ENCODE assay signal across 8 cellular contexts in the genomic region with DNA sequence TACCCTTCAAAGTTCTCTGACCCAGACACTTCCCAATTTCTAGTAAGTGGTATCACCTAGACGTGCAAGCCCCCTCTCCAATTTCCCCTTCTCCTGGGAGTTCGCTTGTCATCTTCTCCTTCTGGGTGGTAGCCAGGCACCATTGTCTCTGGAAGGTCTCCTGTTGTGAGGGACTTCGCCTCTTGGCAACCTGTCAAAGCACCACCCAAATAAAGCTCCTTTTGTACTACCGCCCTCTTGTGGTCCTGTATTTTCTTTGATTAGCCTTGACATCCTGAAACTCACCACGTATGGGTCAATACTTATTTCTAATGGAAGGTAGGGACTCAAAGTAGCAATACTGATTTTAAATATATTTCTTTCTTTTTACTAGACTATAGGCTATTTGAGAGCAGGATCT. TPM values are rescaled to one million over a fixed set of nuclear protein-coding genes. Genes with fewer than 3 reads are reported as not detected.
DNase-seq lines count a peak whose midpoint lies in the region; ATAC-seq, FAIRE-seq and TF ChIP-seq lines count a peak whose summit lies in the region.

No MANE protein-coding gene starts in this region.

- peak; percentile 72 for ATAC-seq in GM18508 (IDR thresholded peaks at IDR 0.05; ENCODE audit: insufficient read depth, unreplicated experiment)
- peak; percentile 52 for ATAC-seq in HG02970 (IDR thresholded peaks at IDR 0.05; ENCODE audit: low FRiP score, unreplicated experiment)
- peak; percentile 50 for ATAC-seq in activated B cell treated with CpG ODN at 0.5 μM for 24 hours (ENCODE audit: low read depth)
- no peak for ATAC-seq in gastrocnemius medialis

- H3K9ac ChIP-seq in kidney (ENCODE audit: low read length in 2 of 2), result no peak overlapping the region

- TF ChIP-seq POLR2A in gastrocnemius medialis (IDR thresholded peaks at IDR 0.05), result no peak

- H3K4me1 Mint-ChIP-seq in activated B cell treated with CpG ODN at 0.5 μM for 24 hours, result peaks cover 3% of the 10 kb centered on the region

- POLR2A ChIA-PET in activated B cell treated with CpG ODN at 0.5 μM for 24 hours (lab: Charles Lee), result no interaction called here

- no peak for FAIRE-seq in kidney (lab: Jason Lieb, UNC)

- no peaks in the 10 kb centered on the region for H3K36me3 ChIP-seq in kidney (ENCODE audit: control insufficient read depth in 1 of 2, insufficient read depth in 2 of 2, low read length in 2 of 2)
- H3K36me3 ChIP-seq in gastrocnemius medialis, result no peaks in the 10 kb centered on the region

- H3K9me3 ChIP-seq in kidney (ENCODE audit: control insufficient read depth in 1 of 2, low read length in 2 of 2) (no peaks in the 10 kb centered on the region), gastrocnemius medialis (no peaks in the 10 kb centered on the region)

- peaks cover 14% of the 10 kb centered on the region for H3K27me3 Mint-ChIP-seq in activated B cell treated with CpG ODN at 0.5 μM for 24 hours

- no peak overlapping the region for H3K27ac ChIP-seq in kidney (ENCODE audit: low read depth in 2 of 2, low read length in 2 of 2)
- no peak overlapping the region for H3K27ac ChIP-seq in gastrocnemius medialis

- H3K27ac Mint-ChIP-seq in activated B cell treated with CpG ODN at 0.5 μM for 24 hours, result no peak overlapping the region

- no peak overlapping the region for H3K4me3 ChIP-seq in kidney (ENCODE audit: low read length in 2 of 2)
- no peak overlapping the region for H3K4me3 ChIP-seq in gastrocnemius medialis

- CTCF ChIA-PET in activated B cell treated with CpG ODN at 0.5 μM for 24 hours (lab: Charles Lee), result interaction anchor here (0.7 to 2.4 kb wide), 6 partner anchors 25 to 273 kb away, joined by 3 to 11 read pairs (median 4); no protein-coding TSS in a partner anchor

- peaks cover 4 to 11% (median 4%) of the 10 kb centered on the region in 3 donors for H3K27me3 ChIP-seq in gastrocnemius medialis

- DNase-seq in COLO829 (ENCODE audit: low spot score) (peak; percentile 33), NCI-H1930 (lab: John Stamatoyannopoulos, UW) (peak; percentile 12 to 30), activated B cell treated with CpG ODN at 0.5 μM for 24 hours (no peak), kidney (no peak), gastrocnemius medialis (no peak)
- DNase-seq in NK-92 treated with Interleukin-12 subunit alpha and Interleukin-12 subunit beta, amount 100 ng/mL, for 24 hours (lab: John Stamatoyannopoulos, UW), result no peak

- TF ChIP-seq CTCF in activated B cell treated with CpG ODN at 0.5 μM for 24 hours (IDR thresholded peaks at IDR 0.05) (no peak), kidney (IDR thresholded peaks at IDR 0.05; ENCODE audit: borderline replicate concordance, extremely low read depth, insufficient read depth) (peak; percentile 6), gastrocnemius medialis (IDR thresholded peaks at IDR 0.05 in 4 of 5, conservative IDR thresholded peaks at IDR 0.05 in 1 of 5) (no peak)

- intact Hi-C loops in activated B cell treated with CpG ODN at 0.5 μM for 24 hours (cut with micrococcal nuclease), result loop anchor here (1.0 kb wide), 3 partner anchors 31 to 272 kb away; no protein-coding TSS in a partner anchor
- intact Hi-C loops in kidney (cut with DNase I), result no loop called here
- intact Hi-C loops in gastrocnemius medialis (cut with DNase I; ENCODE audit: low total_unique reads), result no loop called here

- no peak overlapping the region for H3K4me3 Mint-ChIP-seq in activated B cell treated with CpG ODN at 0.5 μM for 24 hours

- H3K36me3 Mint-ChIP-seq in activated B cell treated with CpG ODN at 0.5 μM for 24 hours (ENCODE audit: low read depth), result no peaks in the 10 kb centered on the region

- H3K4me1 ChIP-seq in kidney (ENCODE audit: control insufficient read depth in 1 of 2, insufficient read depth in 1 of 2, low read depth in 1 of 2, low read length in 2 of 2) (no peaks in the 10 kb centered on the region), gastrocnemius medialis (no peaks in the 10 kb centered on the region)

- in situ Hi-C loops in gastrocnemius medialis (cut with MboI; ENCODE audit: low sequenced_read_pairs in 4 of 4), result no loop called here

- peaks cover 3% of the 10 kb centered on the region for H3K9me3 Mint-ChIP-seq in activated B cell treated with CpG ODN at 0.5 μM for 24 hours

RNA-seq across cellular contexts. Expression of gene GPC5, which starts 8.2 kb away (rescaled TPM):
- total RNA-seq in activated B cell treated with CpG ODN at 0.5 μM for 24 hours (0.24 and 0.46 TPM in 2 replicates), kidney (0.47 TPM), gastrocnemius medialis (not detected)
- 6.8 TPM for polyA plus RNA-seq in kidney (ENCODE audit: insufficient read depth, low read depth, low replicate concordance)

RNA-seq across cellular contexts. Expression of gene MIR17HG, which starts 59.1 kb away (rescaled TPM):
- total RNA-seq in activated B cell treated with CpG ODN at 0.5 μM for 24 hours (23.5 and 27.0 TPM in 2 replicates), kidney (5.7 TPM), gastrocnemius medialis (1 to 10 TPM in 1 of 4 donors, under 1 TPM in 1, not detected in 2; 0.51 to 1.3 TPM)
- polyA plus RNA-seq in kidney (ENCODE audit: insufficient read depth, low read depth, low replicate concordance), result 1.2 TPM

Comparison
In these comparisons a context has a peak if more than half of its experiments do, and no peak if none do; other contexts are left out.
1. DNase-seq: peak in COLO829 (single experiment) and NCI-H1930 (2 of 2); none in activated B cell treated with CpG ODN at 0.5 μM for 24 hours (single experiment), kidney (single experiment), NK-92 treated with Interleukin-12 subunit alpha and Interleukin-12 subunit beta, amount 100 ng/mL, for 24 hours (single experiment) and gastrocnemius medialis (0 of 2).
2. ATAC-seq: peak in GM18508 (single experiment), HG02970 (single experiment) and activated B cell treated with CpG ODN at 0.5 μM for 24 hours (single experiment); none in gastrocnemius medialis (0 of 2).